In genomic region chr22:37672920-37673453, GRCh38 we compare ENCODE assay signal across 14 cellular contexts. TPM values are rescaled to one million over a fixed set of nuclear protein-coding genes. Genes with fewer than 3 reads are reported as not detected.
DNase-seq lines count a peak whose midpoint lies in the region; ATAC-seq and TF ChIP-seq lines count a peak whose summit lies in the region.
"Had no signal": no experiment of that assay in that cellular context is flagged by ENCODE, and none has a peak within 500 bp of the region (broad histone marks: within the 10 kb centered on the region; RNA-seq: fewer than 3 reads in every experiment).

No MANE protein-coding gene starts in this region.

- no peak for DNase-seq in CD4-positive, CD25-positive, alpha-beta regulatory T cell
- DNase-seq in activated naive CD8-positive, alpha-beta T cell treated with anti-CD3 and anti-CD28 coated beads, Interleukin-2, amount 10 ng/mL, durations not matched to agents 7 days and 5 days, result no peak
- DNase-seq in gastrocnemius medialis (no peak), immature natural killer cell (no peak), nucleus accumbens (lab: John Stamatoyannopoulos, UW) (no peak), Right ventricle myocardium superior (no peak)
- no peak for DNase-seq in NK-92 treated with Interleukin-12 subunit alpha and Interleukin-12 subunit beta, amount 100 ng/mL, for 24 hours (lab: John Stamatoyannopoulos, UW)
- DNase-seq: C1 segment of cervical spinal cord, H7, MM.1S, NCI-H2227 treated with DMSO at 0.1 percent for 48 hours, pancreas, PC-3 had no signal

- in situ Hi-C loops in gastrocnemius medialis (cut with MboI; ENCODE audit: low sequenced_read_pairs in 4 of 4), result no loop called here

- H3K9me3 ChIP-seq in CD4-positive, CD25-positive, alpha-beta regulatory T cell (ENCODE audit: control insufficient read depth in 2 of 2, low read length in 2 of 2), result no peaks in the 10 kb centered on the region
- no peaks in the 10 kb centered on the region for H3K9me3 ChIP-seq in gastrocnemius medialis
- H3K9me3 ChIP-seq: pancreas had no signal

- POLR2A ChIA-PET in activated naive CD8-positive, alpha-beta T cell treated with anti-CD3 and anti-CD28 coated beads, Interleukin-2, amount 10 ng/mL, durations not matched to agents 7 days and 5 days (lab: Charles Lee), result interaction anchor here (0.6 to 18.0 kb wide), 7 partner anchors 9 to 64 kb away, joined by 3 to 216 read pairs (median 3); partner anchors contain the start of genes GGA1, NOL12, PDXP and SH3BP1

- H3K4me3 ChIP-seq in CD4-positive, CD25-positive, alpha-beta regulatory T cell (ENCODE audit: low read depth, low read length), result no peak overlapping the region
- no peak overlapping the region for H3K4me3 ChIP-seq in gastrocnemius medialis
- H3K4me3 ChIP-seq: pancreas had no signal

- H3K4me3 Mint-ChIP-seq in CD4-positive, CD25-positive, alpha-beta regulatory T cell, result peak overlapping the region in 1 of 4 donors; percentile 15
- H3K4me3 Mint-ChIP-seq in IgD-negative memory B cell (peak overlapping the region in 1 of 4 donors; percentile 75), immature natural killer cell (peak overlapping the region in 1 of 5 donors; percentile 21)
- peak overlapping the region; percentile 53 for H3K4me3 Mint-ChIP-seq in activated naive CD8-positive, alpha-beta T cell treated with anti-CD3 and anti-CD28 coated beads, Interleukin-2, amount 10 ng/mL, durations not matched to agents 7 days and 5 days

- no peak for TF ChIP-seq CTCF in gastrocnemius medialis (IDR thresholded peaks at IDR 0.05 in 4 of 5, conservative IDR thresholded peaks at IDR 0.05 in 1 of 5)

- no peaks in the 10 kb centered on the region for H3K9me3 Mint-ChIP-seq in CD4-positive, CD25-positive, alpha-beta regulatory T cell
- H3K9me3 Mint-ChIP-seq in IgD-negative memory B cell (no peaks in the 10 kb centered on the region), immature natural killer cell (no peaks in the 10 kb centered on the region)
- H3K9me3 Mint-ChIP-seq in activated naive CD8-positive, alpha-beta T cell treated with anti-CD3 and anti-CD28 coated beads, Interleukin-2, amount 10 ng/mL, durations not matched to agents 7 days and 5 days, result no peaks in the 10 kb centered on the region

- H3K27me3 ChIP-seq in CD4-positive, CD25-positive, alpha-beta regulatory T cell (ENCODE audit: control insufficient read depth, insufficient read depth, low read length), result no peaks in the 10 kb centered on the region
- H3K27me3 ChIP-seq in gastrocnemius medialis, result no peaks in the 10 kb centered on the region
- H3K27me3 ChIP-seq: pancreas had no signal

- no peak for ATAC-seq in CD4-positive, CD25-positive, alpha-beta regulatory T cell (ENCODE audit: low read depth in 2 of 2)
- ATAC-seq in activated naive CD8-positive, alpha-beta T cell treated with anti-CD3 and anti-CD28 coated beads, Interleukin-2, amount 10 ng/mL, durations not matched to agents 7 days and 5 days (ENCODE audit: low read depth), result no peak
- ATAC-seq in gastrocnemius medialis (no peak), Right ventricle myocardium superior (ENCODE audit: poor library complexity) (no peak)
- ATAC-seq: pancreas, PC-3 had no signal

- H3K27ac Mint-ChIP-seq in CD4-positive, CD25-positive, alpha-beta regulatory T cell, result peak overlapping the region; percentile 26 to 77 (median 71)
- H3K27ac Mint-ChIP-seq in IgD-negative memory B cell, result peak overlapping the region; percentile 63 to 87 (median 71)
- peak overlapping the region; percentile 69 for H3K27ac Mint-ChIP-seq in activated naive CD8-positive, alpha-beta T cell treated with anti-CD3 and anti-CD28 coated beads, Interleukin-2, amount 10 ng/mL, durations not matched to agents 7 days and 5 days
- peak overlapping the region in 2 of 6 donors; percentile 64 to 78 for H3K27ac Mint-ChIP-seq in immature natural killer cell

- H3K27ac ChIP-seq in CD4-positive, CD25-positive, alpha-beta regulatory T cell (ENCODE audit: insufficient read depth, low read length, poor library complexity, severe bottlenecking), result peak overlapping the region; percentile 58
- peak overlapping the region; percentile 6 to 95 (median 90) for H3K27ac ChIP-seq in gastrocnemius medialis
- H3K27ac ChIP-seq: pancreas had no signal

- H3K4me1 ChIP-seq in CD4-positive, CD25-positive, alpha-beta regulatory T cell (ENCODE audit: control insufficient read depth, insufficient read depth, low read length, poor library complexity, severe bottlenecking), result peaks cover 57% of the 10 kb centered on the region
- H3K4me1 ChIP-seq in gastrocnemius medialis, result peaks cover 30 to 41% of the 10 kb centered on the region in 2 donors

- intact Hi-C loops in gastrocnemius medialis (cut with DNase I; ENCODE audit: low total_unique reads), result no loop called here
- intact Hi-C loops in Right ventricle myocardium superior (cut with DNase I), result no loop called here

- no peaks in the 10 kb centered on the region for H3K36me3 Mint-ChIP-seq in CD4-positive, CD25-positive, alpha-beta regulatory T cell
- H3K36me3 Mint-ChIP-seq in IgD-negative memory B cell (peaks cover 1% of the 10 kb centered on the region), immature natural killer cell (no peaks in the 10 kb centered on the region)
- H3K36me3 Mint-ChIP-seq in activated naive CD8-positive, alpha-beta T cell treated with anti-CD3 and anti-CD28 coated beads, Interleukin-2, amount 10 ng/mL, durations not matched to agents 7 days and 5 days, result peaks cover 6% of the 10 kb centered on the region

- H3K27me3 Mint-ChIP-seq in CD4-positive, CD25-positive, alpha-beta regulatory T cell, result no peaks in the 10 kb centered on the region
- no peaks in the 10 kb centered on the region for H3K27me3 Mint-ChIP-seq in IgD-negative memory B cell
- H3K27me3 Mint-ChIP-seq in activated naive CD8-positive, alpha-beta T cell treated with anti-CD3 and anti-CD28 coated beads, Interleukin-2, amount 10 ng/mL, durations not matched to agents 7 days and 5 days, result no peaks in the 10 kb centered on the region
- H3K27me3 Mint-ChIP-seq in immature natural killer cell (ENCODE audit: low read depth in 3 of 3), result peaks cover 2 to 9% (median 5%) of the 10 kb centered on the region in 3 donors

- no peaks in the 10 kb centered on the region for H3K36me3 ChIP-seq in CD4-positive, CD25-positive, alpha-beta regulatory T cell (ENCODE audit: control insufficient read depth, insufficient read depth, low read length)
- peaks cover 0 to 5% of the 10 kb centered on the region in 2 donors for H3K36me3 ChIP-seq in gastrocnemius medialis
- H3K36me3 ChIP-seq: pancreas had no signal

- TF ChIP-seq POLR2A in gastrocnemius medialis (IDR thresholded peaks at IDR 0.05), result no peak

- H3K4me1 Mint-ChIP-seq in CD4-positive, CD25-positive, alpha-beta regulatory T cell, result peaks cover 0 to 63% (median 24%) of the 10 kb centered on the region in 4 donors
- peaks cover 13 to 28% (median 22%) of the 10 kb centered on the region in 3 donors for H3K4me1 Mint-ChIP-seq in IgD-negative memory B cell
- H3K4me1 Mint-ChIP-seq in activated naive CD8-positive, alpha-beta T cell treated with anti-CD3 and anti-CD28 coated beads, Interleukin-2, amount 10 ng/mL, durations not matched to agents 7 days and 5 days, result peaks cover 28% of the 10 kb centered on the region
- H3K4me1 Mint-ChIP-seq in immature natural killer cell, result peaks cover 38 to 42% of the 10 kb centered on the region in 2 donors

RNA-seq across cellular contexts. Expression of gene LGALS1, which starts 2.4 kb away (rescaled TPM):
- 209 TPM for total RNA-seq in CD4-positive, CD25-positive, alpha-beta regulatory T cell
- polyA plus RNA-seq in CD4-positive, CD25-positive, alpha-beta regulatory T cell, result 100 to 1,000 TPM; 321 to 829 (median 545) TPM
- polyA plus RNA-seq in IgD-negative memory B cell (314 TPM), immature natural killer cell (100 to 1,000 TPM; 416 to 572 (median 473) TPM)
- total RNA-seq in activated naive CD8-positive, alpha-beta T cell treated with anti-CD3 and anti-CD28 coated beads, Interleukin-2, amount 10 ng/mL, durations not matched to agents 7 days and 5 days, result 1,000 to 10,000 TPM; 1,082 to 1,187 TPM
- total RNA-seq in gastrocnemius medialis (1,000 to 10,000 TPM in 3 of 4 donors, 100 to 1,000 TPM in 1; 561 to 1,888 (median 1,101) TPM), Right ventricle myocardium superior (1,068 TPM)

RNA-seq across cellular contexts. Expression of gene NOL12, which starts 13.2 kb away (rescaled TPM):
- total RNA-seq in CD4-positive, CD25-positive, alpha-beta regulatory T cell, result 38.2 TPM
- polyA plus RNA-seq in CD4-positive, CD25-positive, alpha-beta regulatory T cell, result 10 to 100 TPM; 33.7 to 46.9 (median 41.2) TPM
- polyA plus RNA-seq in IgD-negative memory B cell (47.0 TPM), immature natural killer cell (10 to 100 TPM; 34.6 to 59.3 (median 42.3) TPM)
- total RNA-seq in activated naive CD8-positive, alpha-beta T cell treated with anti-CD3 and anti-CD28 coated beads, Interleukin-2, amount 10 ng/mL, durations not matched to agents 7 days and 5 days, result 10 to 100 TPM; 42.8 to 50.4 TPM
- total RNA-seq in gastrocnemius medialis (10 to 100 TPM; 10.0 to 21.7 (median 16.6) TPM), Right ventricle myocardium superior (14.3 TPM)

RNA-seq across cellular contexts. Expression of gene PDXP, which starts 14.5 kb away (rescaled TPM):
- 2.0 TPM for total RNA-seq in CD4-positive, CD25-positive, alpha-beta regulatory T cell
- 1 to 10 TPM; 1.1 to 5.8 (median 3.4) TPM for polyA plus RNA-seq in CD4-positive, CD25-positive, alpha-beta regulatory T cell
- polyA plus RNA-seq in IgD-negative memory B cell (2.4 TPM), immature natural killer cell (10 to 100 TPM in 1 of 3 donors, 1 to 10 TPM in 2; 2.2 to 13.2 (median 7.7) TPM)
- total RNA-seq in activated naive CD8-positive, alpha-beta T cell treated with anti-CD3 and anti-CD28 coated beads, Interleukin-2, amount 10 ng/mL, durations not matched to agents 7 days and 5 days, result 10 to 100 TPM; 16.4 to 16.6 TPM
- total RNA-seq in gastrocnemius medialis (10 to 100 TPM; 10.3 to 28.7 (median 16.6) TPM), Right ventricle myocardium superior (17.6 TPM)

RNA-seq across cellular contexts. Expression of gene TRIOBP, which starts 23.9 kb away (rescaled TPM):
- 24.8 TPM for total RNA-seq in CD4-positive, CD25-positive, alpha-beta regulatory T cell
- polyA plus RNA-seq in CD4-positive, CD25-positive, alpha-beta regulatory T cell, result 10 to 100 TPM; 10.9 to 19.2 (median 13.1) TPM
- polyA plus RNA-seq in IgD-negative memory B cell (16.1 TPM), immature natural killer cell (10 to 100 TPM; 15.0 to 22.4 (median 20.8) TPM)
- total RNA-seq in activated naive CD8-positive, alpha-beta T cell treated with anti-CD3 and anti-CD28 coated beads, Interleukin-2, amount 10 ng/mL, durations not matched to agents 7 days and 5 days, result 10 to 100 TPM; 41.4 to 44.4 TPM
- total RNA-seq in gastrocnemius medialis (10 to 100 TPM; 21.7 to 38.2 (median 30.3) TPM), Right ventricle myocardium superior (78.6 TPM)

RNA-seq across cellular contexts. Expression of gene SH3BP1, which starts 33.5 kb away (rescaled TPM):
- total RNA-seq in CD4-positive, CD25-positive, alpha-beta regulatory T cell, result 126 TPM
- polyA plus RNA-seq in CD4-positive, CD25-positive, alpha-beta regulatory T cell, result 10 to 100 TPM; 10.1 to 17.8 (median 16.2) TPM
- 14.7 TPM for polyA plus RNA-seq in IgD-negative memory B cell
- total RNA-seq in activated naive CD8-positive, alpha-beta T cell treated with anti-CD3 and anti-CD28 coated beads, Interleukin-2, amount 10 ng/mL, durations not matched to agents 7 days and 5 days, result 100 to 1,000 TPM; 157 to 169 TPM
- 1 to 10 TPM in 3 of 4 donors, not detected in 1; 1.1 to 1.8 (median 1.6) TPM for total RNA-seq in gastrocnemius medialis
- 10 to 100 TPM; 12.6 to 41.2 (median 21.2) TPM for polyA plus RNA-seq in immature natural killer cell
- total RNA-seq in Right ventricle myocardium superior, result 1.9 TPM
